In genomic region chr12:39441963-39442894, GRCh38 we compare ENCODE assay signal across 8 cellular contexts. TPM values are rescaled to one million over a fixed set of nuclear protein-coding genes. Genes with fewer than 3 reads are reported as not detected.
DNase-seq lines count a peak whose midpoint lies in the region; ATAC-seq and TF ChIP-seq lines count a peak whose summit lies in the region.

No MANE protein-coding gene starts in this region.

- peak overlapping the region; percentile 85 for H2AFZ ChIP-seq in ACC112 (ENCODE audit: low read length, unreplicated experiment)
- peak overlapping the region; percentile 88 for H2AFZ ChIP-seq in OCI-LY3 (ENCODE audit: low read depth, low read length)
- H2AFZ ChIP-seq in neuron (ENCODE audit: low read depth, low read length) = peak overlapping the region; percentile 44

- DNase-seq in activated T-helper 9 cell treated with anti-CD3 and anti-CD28 coated beads, Interleukin-2, amount 50 U/mL, for 16 hours (ENCODE audit: low read depth) = peak; percentile 47
- DNase-seq in foreskin keratinocyte (peak in 1 of 2 donors; percentile 39), substantia nigra (lab: John Stamatoyannopoulos, UW) (peak in 44 of 49 donors; percentile 10 to 82 (median 47))

- peak overlapping the region; percentile 82 for H3K9ac ChIP-seq in OCI-LY3 (ENCODE audit: low read length)

- H3K27me3 ChIP-seq in ACC112 (ENCODE audit: insufficient read depth, low read length) = no peaks in the 10 kb centered on the region
- no peaks in the 10 kb centered on the region for H3K27me3 ChIP-seq in OCI-LY3 (ENCODE audit: low read depth, low read length)
- H3K27me3 ChIP-seq in foreskin keratinocyte = no peaks in the 10 kb centered on the region
- no peaks in the 10 kb centered on the region for H3K27me3 ChIP-seq in neuron (ENCODE audit: insufficient read depth, low read length)

- TF ChIP-seq CTCF in OCI-LY3 (IDR thresholded peaks at IDR 0.05; ENCODE audit: low read depth, low read length) (no peak), foreskin keratinocyte (conservative IDR thresholded peaks at IDR 0.05) (no peak)

- H3K4me1 ChIP-seq in ACC112 (ENCODE audit: control insufficient read depth, insufficient read depth, low read length, unreplicated experiment) (peaks cover 17% of the 10 kb centered on the region), OCI-LY3 (ENCODE audit: low read length) (peaks cover 28% of the 10 kb centered on the region), foreskin keratinocyte (peaks cover 4% of the 10 kb centered on the region), neuron (ENCODE audit: insufficient read depth, low read length) (peaks cover 28% of the 10 kb centered on the region)

- H3K27ac ChIP-seq in ACC112 (ENCODE audit: low read depth, low read length) (peak overlapping the region; percentile 18; the same call in 1 of the 2 replicates), OCI-LY3 (ENCODE audit: low read length) (peak overlapping the region; percentile 65), foreskin keratinocyte (peak overlapping the region; percentile 66), substantia nigra (ENCODE audit: low read depth, low read length, poor library complexity, severe bottlenecking) (peak overlapping the region; percentile 97)

- peaks cover 35% of the 10 kb centered on the region for H3K79me2 ChIP-seq in ACC112 (ENCODE audit: control insufficient read depth, insufficient read depth, low read length, unreplicated experiment)
- H3K79me2 ChIP-seq in OCI-LY3 (ENCODE audit: low read length) = peaks cover 44% of the 10 kb centered on the region

- peak overlapping the region; percentile 84 for H3K4me2 ChIP-seq in OCI-LY3 (ENCODE audit: low read length)

- no peaks in the 10 kb centered on the region for H4K20me1 ChIP-seq in OCI-LY3 (ENCODE audit: insufficient read depth, low read length)

- H3K9me3 ChIP-seq in OCI-LY3 (ENCODE audit: insufficient read depth, low read length) (no peaks in the 10 kb centered on the region), neuron (ENCODE audit: low read length) (no peaks in the 10 kb centered on the region)

- H3K4me3 ChIP-seq in ACC112 (ENCODE audit: low read depth, low read length) (peak overlapping the region; percentile 92), OCI-LY3 (ENCODE audit: low read length) (peak overlapping the region; percentile 88), neuron (ENCODE audit: low read length) (peak overlapping the region; percentile 100)

- H3K36me3 ChIP-seq in ACC112 (ENCODE audit: insufficient read depth, low read length) = no peaks in the 10 kb centered on the region
- no peaks in the 10 kb centered on the region for H3K36me3 ChIP-seq in OCI-LY3 (replicated peaks; ENCODE audit: low read depth, low read length)
- no peaks in the 10 kb centered on the region for H3K36me3 ChIP-seq in neuron (ENCODE audit: insufficient read depth, low read length)

- ATAC-seq in GM19023 (IDR thresholded peaks at IDR 0.05; ENCODE audit: unreplicated experiment) = peak; percentile 23
- peak; percentile 8 for ATAC-seq in HG03159 (IDR thresholded peaks at IDR 0.05; ENCODE audit: unreplicated experiment)
- ATAC-seq in foreskin keratinocyte = peak; percentile 0

RNA-seq across cellular contexts. Expression of gene KIF21A, which starts 0.7 kb away (rescaled TPM):
- total RNA-seq in foreskin keratinocyte = 25.3 and 26.4 TPM in 2 replicates
- 4.1 and 5.8 TPM in 2 replicates for polyA plus RNA-seq in foreskin keratinocyte

Comparison
In these comparisons a context has a peak if more than half of its experiments do, and no peak if none do; other contexts are left out.
1. H3K27ac ChIP-seq: peak in every context shown above with its lines; median percentile 97 in substantia nigra; 66 in foreskin keratinocyte; 65 in OCI-LY3; 18 in ACC112.